In the genomic region with DNA sequence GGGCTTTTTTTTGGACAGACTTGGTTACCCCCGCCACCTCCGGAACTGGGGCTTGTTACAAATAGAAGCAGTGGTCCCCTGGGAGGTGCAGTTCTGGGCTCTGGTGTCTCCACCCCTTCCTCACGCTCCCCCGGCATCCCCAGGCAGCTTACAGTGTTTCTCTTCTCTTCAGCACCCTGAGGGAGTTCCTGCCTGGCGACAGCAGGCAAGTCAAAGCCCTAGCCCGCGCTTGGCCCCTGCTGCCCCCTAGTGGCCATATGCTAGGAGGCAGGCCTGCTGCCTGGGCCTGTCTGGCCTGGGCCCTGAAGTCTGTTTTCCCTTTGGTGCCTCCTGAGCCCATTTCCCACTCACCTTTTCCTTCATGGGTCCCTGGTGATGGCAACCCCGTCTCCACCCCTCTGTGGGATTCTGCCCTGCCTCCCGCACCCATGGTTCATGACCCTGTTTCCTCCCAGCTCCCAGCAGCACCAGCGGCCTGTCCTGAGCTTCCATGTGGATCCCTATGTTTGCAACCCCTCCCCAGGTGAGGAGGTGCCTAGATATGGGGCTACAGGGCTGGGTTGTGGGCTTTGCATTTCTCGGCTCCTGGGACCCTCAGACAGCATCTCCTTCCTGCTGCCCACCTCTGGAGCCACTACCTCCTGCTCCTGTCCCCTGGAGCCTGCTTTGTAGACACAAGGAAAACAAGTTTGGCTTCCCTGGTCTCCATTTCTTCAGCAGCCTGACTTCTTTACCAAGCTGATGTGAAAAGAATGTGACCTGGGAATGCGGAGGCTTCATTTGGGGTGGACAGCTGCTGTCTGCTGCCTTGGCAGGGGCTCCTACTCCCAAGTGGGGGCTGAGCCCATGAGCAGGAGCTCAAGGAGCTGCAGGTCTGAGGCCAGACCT, we compare ENCODE assay signal across 8 cellular contexts. TPM values are rescaled to one million over a fixed set of nuclear protein-coding genes. Genes with fewer than 3 reads are reported as not detected.
DNase-seq lines count a peak whose midpoint lies in the region; ATAC-seq, FAIRE-seq and TF ChIP-seq lines count a peak whose summit lies in the region.

No MANE protein-coding gene starts in this region.

- peaks cover 9% of the 10 kb centered on the region for H3K4me1 ChIP-seq in HUES48 (ENCODE audit: control insufficient read depth, insufficient read depth, low read length)
- peaks cover 32% of the 10 kb centered on the region for H3K4me1 ChIP-seq in NT2/D1 (ENCODE audit: insufficient read depth, insufficient read length)
- peaks cover 61% of the 10 kb centered on the region for H3K4me1 ChIP-seq in mononuclear cell (ENCODE audit: insufficient read depth, low read length)

- TF ChIP-seq CTCF in D721Med (IDR thresholded peaks at IDR 0.05; ENCODE audit: insufficient read depth, missing control alignments), result peak; percentile 94

- H3K4me3 ChIP-seq in HUES48 (ENCODE audit: low read depth, low read length) (0 out of 2 replicates have a peak overlapping the region, but pooled peaks have one; percentile 24), NT2/D1 (ENCODE audit: insufficient read length, low read depth) (no peak overlapping the region), mononuclear cell (ENCODE audit: low read length) (peak overlapping the region; percentile 41)

- H3K27me3 ChIP-seq in HUES48 (ENCODE audit: control insufficient read depth, insufficient read depth, low read length) (peaks cover 18% of the 10 kb centered on the region), NT2/D1 (ENCODE audit: insufficient read depth, insufficient read length) (peaks cover 18% of the 10 kb centered on the region), mononuclear cell (ENCODE audit: insufficient read depth, low read length) (peaks cover 18% of the 10 kb centered on the region)

- peak overlapping the region; percentile 36 for H3K27ac ChIP-seq in HUES48 (ENCODE audit: low read depth, low read length)

- H3K9ac ChIP-seq in HUES48 (ENCODE audit: low read depth, low read length), result no peak overlapping the region
- H3K9ac ChIP-seq in NT2/D1 (ENCODE audit: insufficient read length, low read depth), result peak overlapping the region; percentile 28

- DNase-seq in D721Med (ENCODE audit: insufficient read length, low spot score), result peak; percentile 89
- peak; percentile 84 for DNase-seq in NT2/D1 (ENCODE audit: low read depth, low spot score)
- peak; percentile 66 for DNase-seq in activated CD8-positive, alpha-beta memory T cell treated with anti-CD3 and anti-CD28 coated beads, Interleukin-2, amount 50 U/mL, for 1 hour (ENCODE audit: extremely low read depth)
- DNase-seq in epidermal melanocyte (ENCODE audit: insufficient read length, low spot score), result peak; percentile 98
- peak; percentile 71 to 93 for DNase-seq in stimulated activated CD8-positive, alpha-beta memory T cell treated with anti-CD3 and anti-CD28 coated beads, Interleukin-4, amount 100 ng/mL, for 4 hours (ENCODE audit: low read depth in 2 of 2, low spot score in 1 of 2)

- FAIRE-seq in D721Med (lab: Jason Lieb, UNC), result no peak

- no peaks in the 10 kb centered on the region for H3K9me3 ChIP-seq in HUES48 (ENCODE audit: control insufficient read depth, insufficient read depth, low read length)
- H3K9me3 ChIP-seq in NT2/D1 (ENCODE audit: insufficient read depth, low read length), result no peaks in the 10 kb centered on the region
- no peaks in the 10 kb centered on the region for H3K9me3 ChIP-seq in mononuclear cell (ENCODE audit: low read depth, low read length)

- peak; percentile 55 for ATAC-seq in GM21423 (IDR thresholded peaks at IDR 0.05; ENCODE audit: unreplicated experiment)

- H3K36me3 ChIP-seq in HUES48 (ENCODE audit: control insufficient read depth, insufficient read depth, low read length) (peaks cover 46% of the 10 kb centered on the region), NT2/D1 (ENCODE audit: insufficient read depth, insufficient read length, low read length) (peaks cover 46% of the 10 kb centered on the region)

RNA-seq across cellular contexts. Expression of a gene that starts 2.2 kb away (rescaled TPM):
- 4.5 TPM for total RNA-seq in mononuclear cell

RNA-seq across cellular contexts. Expression of a gene that starts 9.1 kb away (rescaled TPM):
- total RNA-seq in mononuclear cell, result 219 TPM

RNA-seq across cellular contexts. Expression of a gene that starts 57.9 kb away (rescaled TPM):
- total RNA-seq in mononuclear cell, result 29.2 TPM
